ENCODE assay signal across 10 cellular contexts in genomic region chr14:68797180-68797670, GRCh38. TPM values are rescaled to one million over a fixed set of nuclear protein-coding genes. Genes with fewer than 3 reads are reported as not detected.
DNase-seq lines count a peak whose midpoint lies in the region; ATAC-seq, FAIRE-seq and TF ChIP-seq lines count a peak whose summit lies in the region.
"Had no signal": no experiment of that assay in that cellular context is flagged by ENCODE, and none has a peak within 500 bp of the region (broad histone marks: within the 10 kb centered on the region; RNA-seq: fewer than 3 reads in every experiment).

No MANE protein-coding gene starts in this region.

- H3K56ac ChIP-seq in H1 (replicated peaks; ENCODE audit: insufficient read length, low read depth, low read length) = peak overlapping the region; percentile 43

- H3K36me3 Mint-ChIP-seq in CD4-positive, alpha-beta memory T cell = peaks cover 8 to 44% of the 10 kb centered on the region in 2 donors
- H3K36me3 Mint-ChIP-seq in neural progenitor cell = peaks cover 23% of the 10 kb centered on the region

- peaks cover 14% of the 10 kb centered on the region; the same call in 1 of the 2 replicates for H3K23me2 ChIP-seq in H1 (ENCODE audit: low read depth, low read length)

- no peaks in the 10 kb centered on the region for H3K9me3 ChIP-seq in CD4-positive, alpha-beta memory T cell (ENCODE audit: control insufficient read depth in 1 of 2, low read length in 2 of 2)
- peaks cover 0 to 8% of the 10 kb centered on the region in 2 experiments; a peak in 2 of 4 replicates for H3K9me3 ChIP-seq in H1 (ENCODE audit: insufficient read depth in 2 of 2, low read depth in 1 of 2, low read length in 1 of 2)
- H3K9me3 ChIP-seq in neural progenitor cell (ENCODE audit: low read depth) = no peaks in the 10 kb centered on the region

- peak overlapping the region; percentile 54 for H4K5ac ChIP-seq in H1 (ENCODE audit: insufficient read length, low read depth, low read length)

- H3K79me2 ChIP-seq in H1 (ENCODE audit: control insufficient read depth in 1 of 2, insufficient read depth in 2 of 2, low read length in 2 of 2) (peaks cover 5 to 19% of the 10 kb centered on the region in 2 experiments), neural progenitor cell (ENCODE audit: low read depth) (peaks cover 39% of the 10 kb centered on the region)

- peaks cover 29 to 76% (median 32%) of the 10 kb centered on the region in 4 donors for H3K4me1 Mint-ChIP-seq in CD4-positive, alpha-beta memory T cell
- H3K4me1 Mint-ChIP-seq in neural progenitor cell = peaks cover 29% of the 10 kb centered on the region

- peak overlapping the region; percentile 85; the same call in 1 of the 2 replicates for H2BK12ac ChIP-seq in H1 (ENCODE audit: low read depth, low read length)

- TF ChIP-seq CTCF in H1 (IDR thresholded peaks at IDR 0.05; ENCODE audit: control extremely low read depth in 1 of 3, insufficient read depth in 1 of 3, low read depth in 1 of 3, low read length in 3 of 3) = no peak
- TF ChIP-seq CTCF in neural progenitor cell (IDR thresholded peaks at IDR 0.05) = no peak
- TF ChIP-seq CTCF in GM10266 (IDR thresholded peaks at IDR 0.05; ENCODE audit: control insufficient read depth, insufficient read depth, low read depth, missing control alignments) = no peak

- H3K4ac ChIP-seq in H1 (replicated peaks; ENCODE audit: insufficient read length, low read depth, low read length) = peak overlapping the region; percentile 2

- H3K23ac ChIP-seq in H1 (ENCODE audit: insufficient read length) = no peak overlapping the region

- peak overlapping the region; percentile 14 to 94 (median 80) for H3K4me3 Mint-ChIP-seq in CD4-positive, alpha-beta memory T cell
- H3K4me3 Mint-ChIP-seq in neural progenitor cell = peak overlapping the region; percentile 3

- H4K20me1 ChIP-seq in H1 (replicated peaks in 1 of 2; ENCODE audit: control insufficient read depth in 1 of 2, insufficient read depth in 2 of 2, low read length in 2 of 2) (peaks cover 3 to 4% of the 10 kb centered on the region in 2 experiments), neural progenitor cell (ENCODE audit: low read depth) (peaks cover 6% of the 10 kb centered on the region)

- no peak for FAIRE-seq in H1 (lab: Jason Lieb, UNC)

- H3K9ac ChIP-seq in H1 (replicated peaks in 1 of 4; ENCODE audit: extremely low read depth in 1 of 4, low read depth in 3 of 4, low read length in 3 of 4) (peak overlapping the region in 1 of 4 experiments; percentile 33; a peak in 2 of 7 replicates), neural progenitor cell (no peak overlapping the region)

- peak overlapping the region; percentile 96 to 97 for H3K4me2 ChIP-seq in H1 (ENCODE audit: insufficient read depth in 1 of 2, low read depth in 2 of 2, low read length in 2 of 2)
- peak overlapping the region; percentile 97 for H3K4me2 ChIP-seq in neural progenitor cell

- 8% methylated on average over 7 of the region's 7 CpGs; no CpG with 5 or more reads in 1 of the 2 experiments for WGBS in H1 (ENCODE audit: extremely low coverage in 1 of 2, insufficient coverage in 1 of 2, insufficient read length in 1 of 2, insufficient replicate concordance in 2 of 2, low coverage in 1 of 2, low lambda C conversion rate in 2 of 2, missing lambda C conversion rate in 1 of 2), 2 experiments

- H4K8ac ChIP-seq in H1 (ENCODE audit: extremely low read depth, insufficient read depth, low read length) = no peak overlapping the region

- no peak overlapping the region for H2BK15ac ChIP-seq in H1 (ENCODE audit: low read length)

- H4K91ac ChIP-seq in H1 (replicated peaks; ENCODE audit: insufficient read length, low read length) = peak overlapping the region; percentile 68

- H3K14ac ChIP-seq in H1 (ENCODE audit: insufficient read length) = no peak overlapping the region

- H2AK5ac ChIP-seq in H1 (ENCODE audit: low read depth, low read length) = no peak overlapping the region

- peak overlapping the region; percentile 99 for H3K27ac ChIP-seq in CD4-positive, alpha-beta memory T cell (ENCODE audit: low read depth, low read length)
- H3K27ac ChIP-seq in H1 (ENCODE audit: low read depth, low read length) (peak overlapping the region; percentile 55; the same call in 1 of the 2 replicates), neural progenitor cell (no peak overlapping the region)

- H3F3A ChIP-seq in neural progenitor cell (ENCODE audit: low read depth) = peaks cover 60% of the 10 kb centered on the region

- H3K4me1 ChIP-seq in CD4-positive, alpha-beta memory T cell (ENCODE audit: insufficient read depth, low read length) = peaks cover 20% of the 10 kb centered on the region
- peaks cover 5 to 14% (median 6%) of the 10 kb centered on the region in 4 experiments; a peak in 6 of 7 replicates for H3K4me1 ChIP-seq in H1 (replicated peaks in 1 of 4; ENCODE audit: control insufficient read depth in 3 of 4, insufficient read depth in 4 of 4, low read length in 3 of 4)
- H3K4me1 ChIP-seq in neural progenitor cell = peaks cover 16% of the 10 kb centered on the region

- CTCF ChIA-PET in CD4-positive, alpha-beta memory T cell (lab: Charles Lee; ENCODE audit: partially characterized antibody) = interaction anchor here (1.1 to 5.2 kb wide), 5 partner anchors 13 to 546 kb away, joined by 3 to 107 read pairs (median 6); no protein-coding TSS in a partner anchor
- CTCF ChIA-PET in H1 (lab: Charles Lee; ENCODE audit: partially characterized antibody) (interaction anchor here (0.6 to 5.4 kb wide), 4 partner anchors 9 to 397 kb away, joined by 3 to 54 read pairs (median 4); no protein-coding TSS in a partner anchor), HEK293T (lab: Yijun Ruan, JAX) (interaction anchor here (0.6 kb wide), 1 partner anchor 388 kb away, joined by 3 read pairs; no protein-coding TSS in a partner anchor)

- no peak overlapping the region for H3K4me3 ChIP-seq in CD4-positive, alpha-beta memory T cell (ENCODE audit: low read length in 2 of 2)
- H3K4me3 ChIP-seq in H1 (ENCODE audit: extremely low read depth in 1 of 4, insufficient read depth in 2 of 4, low read depth in 3 of 4, low read length in 4 of 4) = peak overlapping the region in 1 of 4 experiments; percentile 91; a peak in 5 of 8 replicates
- H3K4me3 ChIP-seq in neural progenitor cell = no peak overlapping the region

- no peaks in the 10 kb centered on the region for H3K79me1 ChIP-seq in H1 (ENCODE audit: low read depth, low read length)

- H3K36me3 ChIP-seq in CD4-positive, alpha-beta memory T cell (ENCODE audit: insufficient read depth, low read length) = no peaks in the 10 kb centered on the region
- H3K36me3 ChIP-seq in H1 (ENCODE audit: control insufficient read depth in 2 of 4, insufficient read depth in 4 of 4, low read length in 3 of 4) (no peaks in the 10 kb centered on the region; a peak in 1 of 8 replicates), neural progenitor cell (no peaks in the 10 kb centered on the region)

- TF ChIP-seq POLR2A in H1 (IDR thresholded peaks at IDR 0.05; ENCODE audit: control extremely low read depth in 1 of 2, low read depth in 2 of 2, low read length in 2 of 2) = peak; percentile 23 to 54

- no peak overlapping the region for H2BK20ac ChIP-seq in H1 (ENCODE audit: low read length)

- no peak for TF ChIP-seq RAD21 in H1 (IDR thresholded peaks at IDR 0.05 in 1 of 2, conservative IDR thresholded peaks at IDR 0.05 in 1 of 2; ENCODE audit: low read depth in 2 of 2, low read length in 2 of 2)

- POLR2A ChIA-PET in CD4-positive, alpha-beta memory T cell (lab: Charles Lee; ENCODE audit: partially characterized antibody) = interaction anchor here (0.9 to 22.3 kb wide), 5 partner anchors 16 to 860 kb away, joined by 4 to 1973 read pairs (median 63); no protein-coding TSS in a partner anchor
- POLR2A ChIA-PET in H1 (lab: Charles Lee; ENCODE audit: partially characterized antibody) (interaction anchor here (0.6 to 3.7 kb wide), 4 partner anchors 12 to 565 kb away, joined by 3 to 76 read pairs (median 32); no protein-coding TSS in a partner anchor), HEK293T (lab: Yijun Ruan, JAX) (interaction anchor here (3.3 kb wide), 1 partner anchor 18 kb away, joined by 31 read pairs; no protein-coding TSS in a partner anchor)

- peaks cover 0 to 8% of the 10 kb centered on the region in 2 donors for H3K27me3 Mint-ChIP-seq in CD4-positive, alpha-beta memory T cell
- H3K27me3 Mint-ChIP-seq in neural progenitor cell (ENCODE audit: insufficient read depth, low read depth) = peaks cover 22% of the 10 kb centered on the region

- TF ChIP-seq EP300 in H1 (IDR thresholded peaks at IDR 0.05; ENCODE audit: borderline replicate concordance in 1 of 2, low read depth in 2 of 2, low read length in 2 of 2) = no peak

- H3K27ac Mint-ChIP-seq in CD4-positive, alpha-beta memory T cell = peak overlapping the region; percentile 57 to 100 (median 98)
- H3K27ac Mint-ChIP-seq in neural progenitor cell = peak overlapping the region; percentile 2

- H2BK120ac ChIP-seq in H1 (replicated peaks; ENCODE audit: low read depth, low read length) = peak overlapping the region; percentile 30

- peak overlapping the region; percentile 88 for H3K18ac ChIP-seq in H1 (ENCODE audit: extremely low read depth, low read length)

- DNase-seq in CD4-positive, alpha-beta memory T cell = peak in 1 of 5 donors; percentile 42
- DNase-seq in M059J (ENCODE audit: low read depth) = peak; percentile 18
- DNase-seq in H1 (ENCODE audit: low read depth in 1 of 2, low spot score in 2 of 2) = peak; percentile 79 to 84
- peak; percentile 45 for DNase-seq in neural progenitor cell (ENCODE audit: low spot score)
- DNase-seq in HEK293T (ENCODE audit: extremely low spot score) = no peak
- DNase-seq in GM10266 (ENCODE audit: extremely low spot score) = no peak
- DNase-seq: GF-D8, NCI-H1694 had no signal

- H2AFZ ChIP-seq in H1 (ENCODE audit: low read length) (no peak overlapping the region), neural progenitor cell (replicated peaks) (no peak overlapping the region)

- intact Hi-C loops in CD4-positive, alpha-beta memory T cell (cut with micrococcal nuclease) = no loop called here

- no peaks in the 10 kb centered on the region for H3K27me3 ChIP-seq in CD4-positive, alpha-beta memory T cell (ENCODE audit: insufficient read depth, low read length)
- no peaks in the 10 kb centered on the region for H3K27me3 ChIP-seq in H1 (replicated peaks in 1 of 4; ENCODE audit: control insufficient read depth in 3 of 4, extremely low read depth in 1 of 4, insufficient read depth in 3 of 4, low read length in 3 of 4)
- no peaks in the 10 kb centered on the region for H3K27me3 ChIP-seq in neural progenitor cell

- H2BK5ac ChIP-seq in H1 (ENCODE audit: low read depth, low read length) = peak overlapping the region; percentile 99; the same call in 1 of the 2 replicates

- no peak for ATAC-seq in GM21619 (IDR thresholded peaks at IDR 0.05; ENCODE audit: unreplicated experiment)
- no peak for ATAC-seq in GM21529 (IDR thresholded peaks at IDR 0.05; ENCODE audit: unreplicated experiment)

- H3K9me3 Mint-ChIP-seq in CD4-positive, alpha-beta memory T cell = peaks cover 2 to 19% (median 10%) of the 10 kb centered on the region in 8 donors
- H3K9me3 Mint-ChIP-seq in neural progenitor cell = peaks cover 29% of the 10 kb centered on the region

RNA-seq across cellular contexts. Expression of gene ZFP36L1, which starts 4.4 kb away (rescaled TPM):
- 100 to 1,000 TPM; 227 to 242 TPM for total RNA-seq in CD4-positive, alpha-beta memory T cell
- polyA plus RNA-seq in CD4-positive, alpha-beta memory T cell = 100 to 1,000 TPM in 1 of 2 donors, 10 to 100 TPM in 1; 60.3 to 127 TPM
- total RNA-seq in M059J (2014; rRNA removed; shearing (Covaris generic)) = 63.5 and 154 TPM in 2 replicates
- total RNA-seq in H1 (2021; fragmentation: NEBNext Ultra II Directional; extraction: Animal tissue kit (Norgen Biotek cat#: 25700)) = 132 TPM in 2 replicates
- 80.4 and 136 TPM in 2 replicates for polyA plus RNA-seq in H1 (2011; rRNA removed)
- polyA plus RNA-seq in H1 (2011; cell fraction: cytosol; rRNA removed) = 61.9 TPM
- polyA plus RNA-seq in H1 (2011; cell fraction: nucleus; rRNA removed) = 90.3 TPM
- 89.6 to 126 TPM (median 117 TPM) in 4 replicates for polyA plus RNA-seq in H1 (2012, experiment 1 of 2)
- polyA plus RNA-seq in H1 (2012, experiment 2 of 2) = 56.1 TPM
- polyA plus RNA-seq in H1 (2013, experiment 1 of 2) = 127 TPM
- 135 TPM for polyA plus RNA-seq in H1 (2013, experiment 2 of 2)
- polyA minus RNA-seq in H1 (2011; rRNA and poly(A)+ RNA removed) = 19.5 and 20.6 TPM in 2 replicates
- 132 TPM for polyA minus RNA-seq in H1 (2011; cell fraction: cytosol; rRNA and poly(A)+ RNA removed)
- 67.3 TPM for polyA minus RNA-seq in H1 (2011; cell fraction: nucleus; rRNA and poly(A)+ RNA removed)
- total RNA-seq in neural progenitor cell (ENCODE audit: low replicate concordance) = 42.9 and 95.5 TPM in 2 replicates

Comparison
In these comparisons a context has a peak if more than half of its experiments do, and no peak if none do; other contexts are left out.
1. DNase-seq: peak in M059J (single experiment), H1 (2 of 2) and neural progenitor cell (single experiment); none in HEK293T (single experiment) and GM10266 (single experiment).